In the genomic region with DNA sequence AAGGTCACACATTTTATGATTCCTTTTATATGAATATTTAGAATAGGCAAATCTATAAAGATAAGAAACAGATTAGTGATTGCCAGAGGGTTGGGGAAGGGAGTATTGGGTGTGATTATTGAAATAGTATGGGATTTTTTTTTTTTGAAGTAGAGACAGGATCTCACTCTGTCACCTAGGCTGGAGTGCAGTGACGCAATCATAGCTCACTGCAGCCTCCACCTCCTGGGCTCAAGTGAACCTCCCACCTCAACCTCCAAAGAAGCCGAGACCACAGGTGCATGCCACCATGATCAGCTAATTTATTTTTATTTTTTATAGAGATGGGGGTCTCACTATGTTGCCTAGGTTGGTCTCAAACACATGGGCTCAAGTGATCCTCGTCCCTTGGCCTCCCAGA, we compare ENCODE assay signal across 3 cellular contexts.
TF ChIP-seq lines count a peak whose summit lies in the region.

No MANE protein-coding gene starts in this region.

TF ChIP-seq in A549, 52 proteins besides CTCF, POLR2A, EP300 and RAD21:
- TF ChIP-seq GATA3 (IDR thresholded peaks at IDR 0.05; ENCODE audit: borderline replicate concordance) (no peak), TP53 (CRISPR knock-in tag; IDR thresholded peaks at IDR 0.05) (no peak), HDAC2 (IDR thresholded peaks at IDR 0.05) (no peak), EHMT2 (IDR thresholded peaks at IDR 0.05; ENCODE audit: low read depth) (no peak), SMC3 (IDR thresholded peaks at IDR 0.05) (no peak), CEBPB (IDR thresholded peaks at IDR 0.05) (peak; percentile 42 to 55; a peak in 3 of 4 replicates), MAFK (IDR thresholded peaks at IDR 0.05; ENCODE audit: partially characterized antibody) (no peak)
- TF ChIP-seq, protein P1, sequence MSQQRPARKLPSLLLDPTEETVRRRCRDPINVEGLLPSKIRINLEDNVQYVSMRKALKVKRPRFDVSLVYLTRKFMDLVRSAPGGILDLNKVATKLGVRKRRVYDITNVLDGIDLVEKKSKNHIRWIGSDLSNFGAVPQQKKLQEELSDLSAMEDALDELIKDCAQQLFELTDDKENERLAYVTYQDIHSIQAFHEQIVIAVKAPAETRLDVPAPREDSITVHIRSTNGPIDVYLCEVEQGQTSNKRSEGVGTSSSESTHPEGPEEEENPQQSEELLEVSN (IDR thresholded peaks at IDR 0.05; ENCODE audit: borderline replicate concordance, low read depth): no peak
- TF ChIP-seq, protein P2, sequence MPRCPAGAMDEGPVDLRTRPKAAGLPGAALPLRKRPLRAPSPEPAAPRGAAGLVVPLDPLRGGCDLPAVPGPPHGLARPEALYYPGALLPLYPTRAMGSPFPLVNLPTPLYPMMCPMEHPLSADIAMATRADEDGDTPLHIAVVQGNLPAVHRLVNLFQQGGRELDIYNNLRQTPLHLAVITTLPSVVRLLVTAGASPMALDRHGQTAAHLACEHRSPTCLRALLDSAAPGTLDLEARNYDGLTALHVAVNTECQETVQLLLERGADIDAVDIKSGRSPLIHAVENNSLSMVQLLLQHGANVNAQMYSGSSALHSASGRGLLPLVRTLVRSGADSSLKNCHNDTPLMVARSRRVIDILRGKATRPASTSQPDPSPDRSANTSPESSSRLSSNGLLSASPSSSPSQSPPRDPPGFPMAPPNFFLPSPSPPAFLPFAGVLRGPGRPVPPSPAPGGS (IDR thresholded peaks at IDR 0.05): no peak

TF ChIP-seq in IMR-90, 13 proteins besides CTCF, POLR2A, EP300 and RAD21:
- TF ChIP-seq RCOR1 (IDR thresholded peaks at IDR 0.05; ENCODE audit: insufficient replicate concordance, low read length): no peak
- TF ChIP-seq CEBPB (IDR thresholded peaks at IDR 0.05; ENCODE audit: low read depth, low read length): peak; percentile 51; the same call in 1 of the 2 replicates

TF ChIP-seq in K562, 482 proteins besides CTCF, POLR2A, EP300 and RAD21:
- TF ChIP-seq, protein P3, sequence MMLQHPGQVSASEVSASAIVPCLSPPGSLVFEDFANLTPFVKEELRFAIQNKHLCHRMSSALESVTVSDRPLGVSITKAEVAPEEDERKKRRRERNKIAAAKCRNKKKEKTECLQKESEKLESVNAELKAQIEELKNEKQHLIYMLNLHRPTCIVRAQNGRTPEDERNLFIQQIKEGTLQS (IDR thresholded peaks at IDR 0.05): peak; percentile 30
- TF ChIP-seq, protein P3 (CRISPR knock-in tag; conservative IDR thresholded peaks at IDR 0.05): no peak
- TF ChIP-seq CEBPG (CRISPR knock-in tag; IDR thresholded peaks at IDR 0.05) (no peak), CEBPG (tag; conservative IDR thresholded peaks at IDR 0.05 in 1 of 2, IDR thresholded peaks at IDR 0.05 in 1 of 2) (peak; percentile 36 to 52; a peak in 2 of 4 replicates), ZNF79 (CRISPR knock-in tag; IDR thresholded peaks at IDR 0.05; ENCODE audit: low read depth) (no peak), CEBPB (tag; IDR thresholded peaks at IDR 0.05) (0 out of 2 replicates have a peak, but pooled peaks have one; percentile 33)
